22 cellular contexts compared by ENCODE assay signal in genomic region chr10:30111340-30111980, GRCh38. TPM values are rescaled to one million over a fixed set of nuclear protein-coding genes. Genes with fewer than 3 reads are reported as not detected.
DNase-seq lines count a peak whose midpoint lies in the region; ATAC-seq, FAIRE-seq and TF ChIP-seq lines count a peak whose summit lies in the region.
"Had no signal": no experiment of that assay in that cellular context is flagged by ENCODE, and none has a peak within 500 bp of the region (broad histone marks: within the 10 kb centered on the region; RNA-seq: fewer than 3 reads in every experiment).

No MANE protein-coding gene starts in this region.

- no peak for TF ChIP-seq CTCF in bronchial epithelial cell (IDR thresholded peaks at IDR 0.05; ENCODE audit: insufficient read depth, low read length, severe bottlenecking)
- TF ChIP-seq CTCF in GM10266 (IDR thresholded peaks at IDR 0.05; ENCODE audit: control insufficient read depth, insufficient read depth, low read depth, missing control alignments): no peak
- TF ChIP-seq CTCF in D721Med (IDR thresholded peaks at IDR 0.05; ENCODE audit: insufficient read depth, missing control alignments): no peak

- FAIRE-seq in HTR-8/SVneo (lab: Jason Lieb, UNC) (no peak), bronchial epithelial cell (lab: Jason Lieb, UNC) (no peak), D721Med (lab: Jason Lieb, UNC) (no peak)
- FAIRE-seq: GM12892, K562 had no signal

- no peak overlapping the region for H3K4me3 ChIP-seq in bronchial epithelial cell (ENCODE audit: low read depth, low read length)
- H3K4me3 ChIP-seq: BLaER1, K562, testis had no signal

- intact Hi-C loops in Right ventricle myocardium superior (cut with DNase I): no loop called here

- no peaks in the 10 kb centered on the region for H3K36me3 ChIP-seq in bronchial epithelial cell (ENCODE audit: control insufficient read depth, insufficient read depth, low read length)
- H3K36me3 ChIP-seq: BLaER1 had no signal

- peak; percentile 77 for DNase-seq in AG08395 (ENCODE audit: low spot score)
- peak; percentile 32 for DNase-seq in HTR-8/SVneo (ENCODE audit: insufficient read length, low spot score)
- DNase-seq in bronchial epithelial cell (ENCODE audit: low read depth): peak; percentile 27
- DNase-seq in lung microvascular endothelial cell (ENCODE audit: low read depth in 2 of 2): peak; percentile 96 to 98
- no peak for DNase-seq in Right ventricle myocardium superior
- DNase-seq in GM10266 (ENCODE audit: extremely low spot score): no peak
- DNase-seq in D721Med (ENCODE audit: insufficient read length, low spot score): no peak
- DNase-seq: activated CD4-positive, alpha-beta T cell treated with anti-CD3 and anti-CD28 coated beads for 4 hours; activated naive CD8-positive, alpha-beta T cell treated with anti-CD3 and anti-CD28 coated beads, Interleukin-2, amount 50 U/mL, for 24 hours; cortex of kidney; DMS79 treated with DMSO at 0.1 percent for 48 hours; foreskin melanocyte; islet precursor cell; midbrain; NCI-H187 treated with DMSO at 0.1 percent for 48 hours; NCI-H748 treated with DMSO at 0.1 percent for 48 hours; stimulated activated CD4-positive, alpha-beta T cell treated with anti-CD3 and anti-CD28 coated beads, Interleukin-12 subunit alpha, Interleukin-12 subunit beta, amount 100 ng/mL, for 4 hours; testis had no signal

- ATAC-seq in GM18909 (IDR thresholded peaks at IDR 0.05; ENCODE audit: poor library complexity, unreplicated experiment): no peak
- ATAC-seq in Right ventricle myocardium superior (ENCODE audit: poor library complexity): no peak
- ATAC-seq: activated naive CD8-positive, alpha-beta T cell treated with anti-CD3 and anti-CD28 coated beads, Interleukin-2, amount 50 U/mL, for 24 hours; K562 had no signal

- H3K27me3 ChIP-seq in bronchial epithelial cell (ENCODE audit: control insufficient read depth, insufficient read depth, low read length): peaks cover 5% of the 10 kb centered on the region
- H3K27me3 ChIP-seq: BLaER1, testis had no signal

RNA-seq across cellular contexts. Expression of gene JCAD, which starts 52.1 kb away (rescaled TPM):
- total RNA-seq in bronchial epithelial cell (under 0.01 TPM in 1 of 2 replicates, not detected in the other), lung microvascular endothelial cell (46.2 and 60.5 TPM in 2 replicates), Right ventricle myocardium superior (25.5 TPM)
- total RNA-seq: K562 had no signal

Comparison
In these comparisons a context has a peak if more than half of its experiments do, and no peak if none do; other contexts are left out.
1. DNase-seq: peak in AG08395 (single experiment), HTR-8/SVneo (single experiment), bronchial epithelial cell (single experiment) and lung microvascular endothelial cell (2 of 2); none in Right ventricle myocardium superior (single experiment), GM10266 (single experiment) and D721Med (single experiment).
2. RNA of gene JCAD, which starts 52.1 kb away (total RNA-seq): 46.2 to 60.5 TPM in lung microvascular endothelial cell and 25.5 TPM in Right ventricle myocardium superior (single experiment); under 0.01 TPM in bronchial epithelial cell; every median in the first group is over 10 times any median in the second.